ENCODE assay signal across 10 cellular contexts in the genomic region with DNA sequence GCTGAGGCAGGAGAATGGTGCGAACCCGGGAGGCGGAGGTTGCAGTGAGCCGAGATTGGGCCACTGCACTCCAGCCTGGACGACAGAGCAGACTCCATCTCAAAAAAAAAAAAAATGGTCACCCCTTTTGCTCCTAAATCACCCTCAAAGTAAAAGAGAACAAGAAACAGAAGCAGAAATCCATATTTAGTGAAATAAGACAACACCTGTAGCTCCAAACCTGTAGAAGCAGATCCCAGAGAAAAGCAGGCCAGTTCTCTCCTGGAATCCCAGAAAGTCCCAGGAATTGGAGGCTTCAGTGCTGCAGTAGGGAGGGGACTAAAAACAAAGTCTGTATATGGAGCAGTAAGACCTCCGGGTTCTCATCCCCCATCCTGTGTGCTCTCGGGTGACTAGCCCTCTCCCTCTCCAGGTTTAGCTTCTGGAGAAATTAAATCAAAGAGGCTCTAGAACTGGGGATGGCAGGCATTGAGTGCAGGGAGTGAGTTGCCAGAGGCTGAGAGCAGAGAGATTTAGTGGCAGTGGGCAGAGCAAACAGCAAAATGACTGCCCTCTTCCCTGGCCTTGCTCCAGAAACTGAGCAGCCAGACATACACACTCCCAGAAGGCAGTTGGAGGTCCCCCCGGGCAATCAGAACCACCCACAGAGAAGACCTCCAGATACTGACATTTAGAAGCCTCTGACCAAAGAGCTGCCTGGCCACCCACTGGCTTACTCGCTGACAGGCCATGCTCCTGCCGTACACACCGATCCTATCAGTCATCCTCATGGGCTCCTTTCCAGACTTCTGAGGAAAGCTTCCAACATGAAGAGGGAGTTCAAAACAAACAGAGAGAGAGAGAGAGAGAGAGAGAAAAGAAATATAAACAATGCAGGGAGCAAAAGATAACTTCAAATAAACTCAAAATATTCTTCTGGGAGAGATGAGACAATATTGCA. TPM values are rescaled to one million over a fixed set of nuclear protein-coding genes. Genes with fewer than 3 reads are reported as not detected.
DNase-seq lines count a peak whose midpoint lies in the region; ATAC-seq, FAIRE-seq and TF ChIP-seq lines count a peak whose summit lies in the region.
"Had no signal": no experiment of that assay in that cellular context is flagged by ENCODE, and none has a peak within 500 bp of the region (broad histone marks: within the 10 kb centered on the region; RNA-seq: fewer than 3 reads in every experiment).

No MANE protein-coding gene starts in this region.

- no peaks in the 10 kb centered on the region for H3K9me3 Mint-ChIP-seq in activated CD8-positive, alpha-beta T cell treated with anti-CD3 and anti-CD28 coated beads, Interleukin-2, amount 10 ng/mL, durations not matched to agents 7 days and 5 days (ENCODE audit: insufficient read depth)

- FAIRE-seq in bronchial epithelial cell (lab: Jason Lieb, UNC), result no peak
- FAIRE-seq: colon had no signal

- peaks cover 5% of the 10 kb centered on the region for H3K27me3 Mint-ChIP-seq in activated CD8-positive, alpha-beta T cell treated with anti-CD3 and anti-CD28 coated beads, Interleukin-2, amount 10 ng/mL, durations not matched to agents 7 days and 5 days (ENCODE audit: low read depth)

- POLR2A ChIA-PET in activated CD8-positive, alpha-beta T cell treated with anti-CD3 and anti-CD28 coated beads, Interleukin-2, amount 10 ng/mL, durations not matched to agents 7 days and 5 days (lab: Charles Lee), result interaction anchor here (1.4 kb wide), 1 partner anchor 9 kb away, joined by 3 read pairs; no protein-coding TSS in a partner anchor

- no peaks in the 10 kb centered on the region for H3K36me3 ChIP-seq in bronchial epithelial cell (ENCODE audit: control insufficient read depth, insufficient read depth, low read length)

- no peak overlapping the region for H3K27ac Mint-ChIP-seq in activated CD8-positive, alpha-beta T cell treated with anti-CD3 and anti-CD28 coated beads, Interleukin-2, amount 10 ng/mL, durations not matched to agents 7 days and 5 days

- ATAC-seq in GM18861 (IDR thresholded peaks at IDR 0.05; ENCODE audit: unreplicated experiment) (no peak), HG03354 (IDR thresholded peaks at IDR 0.05; ENCODE audit: poor library complexity, severe bottlenecking, unreplicated experiment) (no peak)
- ATAC-seq in activated CD8-positive, alpha-beta T cell treated with anti-CD3 and anti-CD28 coated beads, Interleukin-2, amount 10 ng/mL, durations not matched to agents 7 days and 5 days, result no peak

- CTCF ChIA-PET in activated CD8-positive, alpha-beta T cell treated with anti-CD3 and anti-CD28 coated beads, Interleukin-2, amount 10 ng/mL, durations not matched to agents 7 days and 5 days (lab: Charles Lee), result interaction anchor here (0.9 to 1.7 kb wide), 3 partner anchors 17 to 51 kb away, joined by 3 to 5 read pairs (median 3); no protein-coding TSS in a partner anchor

- peaks cover 31% of the 10 kb centered on the region for H3K4me1 Mint-ChIP-seq in activated CD8-positive, alpha-beta T cell treated with anti-CD3 and anti-CD28 coated beads, Interleukin-2, amount 10 ng/mL, durations not matched to agents 7 days and 5 days (ENCODE audit: low read depth)

- H3K36me3 Mint-ChIP-seq in activated CD8-positive, alpha-beta T cell treated with anti-CD3 and anti-CD28 coated beads, Interleukin-2, amount 10 ng/mL, durations not matched to agents 7 days and 5 days (ENCODE audit: low read depth), result no peaks in the 10 kb centered on the region

- no peak for TF ChIP-seq CTCF in bronchial epithelial cell (IDR thresholded peaks at IDR 0.05; ENCODE audit: insufficient read depth, low read length, severe bottlenecking)

- no peaks in the 10 kb centered on the region for H3K27me3 ChIP-seq in bronchial epithelial cell (ENCODE audit: control insufficient read depth, insufficient read depth, low read length)

- peak; percentile 87 for DNase-seq in A172 (ENCODE audit: low spot score)
- peak; percentile 96 for DNase-seq in M059J (ENCODE audit: low read depth)
- DNase-seq in bronchial epithelial cell (ENCODE audit: low read depth), result peak; percentile 84
- DNase-seq in lung microvascular endothelial cell (ENCODE audit: low read depth in 2 of 2), result peak; percentile 37 to 86
- DNase-seq in activated CD8-positive, alpha-beta T cell treated with anti-CD3 and anti-CD28 coated beads, Interleukin-2, amount 10 ng/mL, durations not matched to agents 7 days and 5 days, result no peak
- no peak for DNase-seq in NCI-H748 treated with DMSO at 0.1 percent for 48 hours (lab: John Stamatoyannopoulos, UW)
- DNase-seq: Karpas-422 had no signal

- no peak overlapping the region for H3K4me3 Mint-ChIP-seq in activated CD8-positive, alpha-beta T cell treated with anti-CD3 and anti-CD28 coated beads, Interleukin-2, amount 10 ng/mL, durations not matched to agents 7 days and 5 days

- H3K4me3 ChIP-seq in bronchial epithelial cell (ENCODE audit: low read depth, low read length), result no peak overlapping the region

RNA-seq across cellular contexts. Expression of a gene that starts 6.3 kb away (rescaled TPM):
- 5.4 and 10.1 TPM in 2 replicates for total RNA-seq in A172 (2014; rRNA removed; shearing (Covaris generic))
- 3.2 and 7.7 TPM in 2 replicates for total RNA-seq in M059J (2014; rRNA removed; shearing (Covaris generic))
- total RNA-seq in bronchial epithelial cell (8.7 and 9.2 TPM in 2 replicates), lung microvascular endothelial cell (15.7 and 20.0 TPM in 2 replicates)
- total RNA-seq in activated CD8-positive, alpha-beta T cell treated with anti-CD3 and anti-CD28 coated beads, Interleukin-2, amount 10 ng/mL, durations not matched to agents 7 days and 5 days, result 10 to 100 TPM; 38.8 to 42.7 TPM

RNA-seq across cellular contexts. Expression of a gene that starts 50.6 kb away (rescaled TPM):
- 6.9 and 7.6 TPM in 2 replicates for total RNA-seq in A172 (2014; rRNA removed; shearing (Covaris generic))
- 3.9 and 4.0 TPM in 2 replicates for total RNA-seq in M059J (2014; rRNA removed; shearing (Covaris generic))
- 16.3 and 17.1 TPM in 2 replicates for total RNA-seq in bronchial epithelial cell
- total RNA-seq in lung microvascular endothelial cell, result 5.4 and 6.3 TPM in 2 replicates
- total RNA-seq in activated CD8-positive, alpha-beta T cell treated with anti-CD3 and anti-CD28 coated beads, Interleukin-2, amount 10 ng/mL, durations not matched to agents 7 days and 5 days, result 1 to 10 TPM; 6.2 to 8.1 TPM

Comparison
In these comparisons a context has a peak if more than half of its experiments do, and no peak if none do; other contexts are left out.
1. DNase-seq: peak in A172 (single experiment), M059J (single experiment), bronchial epithelial cell (single experiment) and lung microvascular endothelial cell (2 of 2); none in activated CD8-positive, alpha-beta T cell treated with anti-CD3 and anti-CD28 coated beads, Interleukin-2, amount 10 ng/mL, durations not matched to agents 7 days and 5 days (single experiment) and NCI-H748 treated with DMSO at 0.1 percent for 48 hours (single experiment).